ENCODE assay signal across 8 cellular contexts in genomic region chr6:53065266-53066058, GRCh38. TPM values are rescaled to one million over a fixed set of nuclear protein-coding genes. Genes with fewer than 3 reads are reported as not detected.
DNase-seq lines count a peak whose midpoint lies in the region; ATAC-seq and TF ChIP-seq lines count a peak whose summit lies in the region.

TSS of gene FBXO9 (plus strand) at chr6:53065404. CDS start at chr6:53065790, 386 bp downstream.

- H3K27ac ChIP-seq in left lung: peak within 1 kb of the TSS; percentile 85 to 90

- TF ChIP-seq CTCF in chondrocyte (IDR thresholded peaks at IDR 0.05): peak; percentile 25
- TF ChIP-seq CTCF in left lung (IDR thresholded peaks at IDR 0.05): no peak

- H3K4me3 Mint-ChIP-seq in chondrocyte (ENCODE audit: unreplicated experiment): peak within 1 kb of the TSS; percentile 91

- H3K27me3 ChIP-seq in left lung: no peaks in the 10 kb centered on the region

- H3K27me3 Mint-ChIP-seq in chondrocyte (ENCODE audit: low read depth): no peaks in the 10 kb centered on the region

- H3K36me3 ChIP-seq in left lung: no peaks in the 10 kb centered on the region

- H3K9me3 Mint-ChIP-seq in chondrocyte (ENCODE audit: low read depth): no peaks in the 10 kb centered on the region

- peaks cover 12 to 58% of the 10 kb centered on the region in 2 donors for H3K4me1 ChIP-seq in left lung

- ATAC-seq in HG02588 (IDR thresholded peaks at IDR 0.05; ENCODE audit: unreplicated experiment) (peak; percentile 46), left lung (peak; percentile 73)

- peak; percentile 58 to 88 (median 86) for DNase-seq in NCI-H1417 (lab: John Stamatoyannopoulos, UW)
- DNase-seq in NCI-H1417 treated with DMSO at 0.1 percent for 48 hours (lab: John Stamatoyannopoulos, UW): no peak
- DNase-seq in NCI-H1105 (lab: John Stamatoyannopoulos, UW): peak; percentile 55
- peak; percentile 63 for DNase-seq in activated CD4-positive, CD25-positive, alpha-beta regulatory T cell treated with anti-CD3 and anti-CD28 coated beads, Interleukin-2, amount 50 U/mL, for 16 hours (ENCODE audit: low read depth, low spot score)
- DNase-seq in chondrocyte (ENCODE audit: low spot score): no peak
- peak; percentile 80 to 93 for DNase-seq in left lung
- DNase-seq in stimulated activated CD4-positive, alpha-beta T cell treated with anti-CD3 and anti-CD28 coated beads, Interleukin-2, amount 100 ng/mL, for 48 hours: peak; percentile 65 to 67

- peaks cover 40% of the 10 kb centered on the region for H3K4me1 Mint-ChIP-seq in chondrocyte (ENCODE audit: low read depth)

- H3K36me3 Mint-ChIP-seq in chondrocyte (ENCODE audit: low read depth): no peaks in the 10 kb centered on the region

- H3K9me3 ChIP-seq in left lung: no peaks in the 10 kb centered on the region

- peak within 1 kb of the TSS; percentile 86 to 98 for H3K4me3 ChIP-seq in left lung

- intact Hi-C loops in left lung (cut with DNase I): no loop called here

- peak within 1 kb of the TSS; percentile 98 for H3K27ac Mint-ChIP-seq in chondrocyte (ENCODE audit: unreplicated experiment)

RNA-seq across cellular contexts. Expression of gene FBXO9, which starts in this region (rescaled TPM):
- total RNA-seq in chondrocyte (72.5 to 84.4 TPM (median 78.8 TPM) in 3 replicates), left lung (100 to 1,000 TPM in 1 of 2 donors, 10 to 100 TPM in 1; 77.6 to 111 TPM)

Comparison
In these comparisons a context has a peak if more than half of its experiments do, and no peak if none do; other contexts are left out.
1. DNase-seq: peak in NCI-H1417 (3 of 3), NCI-H1105 (single experiment), activated CD4-positive, CD25-positive, alpha-beta regulatory T cell treated with anti-CD3 and anti-CD28 coated beads, Interleukin-2, amount 50 U/mL, for 16 hours (single experiment), left lung (2 of 2) and stimulated activated CD4-positive, alpha-beta T cell treated with anti-CD3 and anti-CD28 coated beads, Interleukin-2, amount 100 ng/mL, for 48 hours (2 of 2); none in NCI-H1417 treated with DMSO at 0.1 percent for 48 hours (single experiment) and chondrocyte (single experiment).